ENCODE assay signal across 12 cellular contexts in the genomic region with DNA sequence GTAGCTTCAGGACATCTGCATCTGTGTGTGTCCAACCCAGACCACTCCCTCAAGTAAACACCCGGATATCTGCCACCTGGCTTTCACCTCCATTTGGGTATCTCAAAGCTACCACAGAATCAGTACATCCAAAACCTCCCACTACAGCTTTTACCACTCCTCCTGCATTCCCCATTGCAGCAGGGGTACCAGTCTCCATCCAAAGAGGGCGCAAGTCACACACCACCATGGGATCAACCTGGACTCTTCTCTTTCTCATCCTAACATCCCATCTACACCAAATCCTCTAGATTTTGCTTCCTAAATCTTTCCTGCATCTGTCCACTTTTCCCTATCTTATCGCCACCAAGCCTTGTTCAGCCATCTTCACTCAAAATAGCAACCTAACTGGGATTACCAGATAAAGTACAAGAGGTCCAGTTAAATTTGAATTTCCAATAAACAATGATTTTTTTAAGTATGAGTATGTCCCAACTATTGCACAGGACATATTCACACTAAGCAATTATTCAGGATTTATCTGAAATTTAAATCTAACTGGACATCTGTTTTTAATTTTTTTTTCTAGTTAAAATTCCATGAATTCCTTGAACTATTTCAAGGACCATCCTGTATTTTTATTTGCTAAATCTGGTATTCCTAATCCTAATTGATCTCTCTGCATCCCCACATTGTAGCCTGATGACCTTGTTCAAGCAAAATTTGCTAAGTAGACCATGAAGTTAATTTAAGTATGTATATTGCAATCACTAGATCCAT.
DNase-seq lines count a peak whose midpoint lies in the region; ATAC-seq and TF ChIP-seq lines count a peak whose summit lies in the region.
"Had no signal": no experiment of that assay in that cellular context is flagged by ENCODE, and none has a peak within 500 bp of the region (broad histone marks: within the 10 kb centered on the region; RNA-seq: fewer than 3 reads in every experiment).

No MANE protein-coding gene starts in this region.

- H3K27ac Mint-ChIP-seq in brain (peak overlapping the region in 3 of 5 experiments; percentile 21 to 46 (median 27)), neural crest cell (ENCODE audit: unreplicated experiment) (no peak overlapping the region)
- H3K27ac Mint-ChIP-seq: activated T-helper 17 cell treated with anti-CD3 and anti-CD28 coated beads, Interleukin-2, amount 50 U/mL, for 72 hours had no signal

- DNase-seq in DMS153 treated with DMSO at 0.1 percent for 48 hours (lab: John Stamatoyannopoulos, UW; ENCODE audit: unreplicated experiment) (peak; percentile 13), DMS153 (lab: John Stamatoyannopoulos, UW) (no peak), MM.1S (no peak), neural crest cell (ENCODE audit: low read depth, low spot score) (no peak), cerebellar nuclear complex (lab: John Stamatoyannopoulos, UW) (no peak), occipital lobe (lab: John Stamatoyannopoulos, UW) (no peak)
- DNase-seq: KG1, T-helper 1 cell had no signal

- H4K20me1 ChIP-seq in MM.1S (ENCODE audit: insufficient read depth, low read length), result no peaks in the 10 kb centered on the region

- no peaks in the 10 kb centered on the region for H3K9me2 ChIP-seq in MM.1S (replicated peaks; ENCODE audit: insufficient read depth, low read length)

- H3K36me3 ChIP-seq in MM.1S (replicated peaks; ENCODE audit: insufficient read depth, low read length), result no peaks in the 10 kb centered on the region
- H3K36me3 ChIP-seq: HAP-1 had no signal

- no peak overlapping the region for H3K27ac ChIP-seq in MM.1S (ENCODE audit: low read length)

- no peaks in the 10 kb centered on the region for H3K4me1 ChIP-seq in MM.1S (ENCODE audit: low read length)
- H3K4me1 ChIP-seq: HAP-1 had no signal

- H3K27me3 ChIP-seq in MM.1S (replicated peaks; ENCODE audit: insufficient read depth, low read length), result peaks cover 51% of the 10 kb centered on the region

- H3K4me3 Mint-ChIP-seq in brain (no peak overlapping the region), neural crest cell (no peak overlapping the region)
- H3K4me3 Mint-ChIP-seq: activated T-helper 17 cell treated with anti-CD3 and anti-CD28 coated beads, Interleukin-2, amount 50 U/mL, for 72 hours had no signal

- no peaks in the 10 kb centered on the region for H3F3A ChIP-seq in MM.1S (ENCODE audit: insufficient read depth, low read length)

- H3K79me2 ChIP-seq in MM.1S (ENCODE audit: low read length), result no peaks in the 10 kb centered on the region

- H3K4me3 ChIP-seq in MM.1S (ENCODE audit: low read length), result no peak overlapping the region
- H3K4me3 ChIP-seq: HAP-1 had no signal

- no peak for ATAC-seq in GM18867 (IDR thresholded peaks at IDR 0.05; ENCODE audit: unreplicated experiment)
- ATAC-seq: activated T-helper 17 cell treated with anti-CD3 and anti-CD28 coated beads, Interleukin-2, amount 50 U/mL, for 72 hours had no signal

- H3K9ac ChIP-seq in MM.1S (ENCODE audit: low read length), result no peak overlapping the region

- H2AFZ ChIP-seq in MM.1S (ENCODE audit: low read length), result no peak overlapping the region

- H3K9me3 ChIP-seq in MM.1S (replicated peaks; ENCODE audit: insufficient read depth, low read length), result no peaks in the 10 kb centered on the region
- H3K9me3 ChIP-seq: HAP-1 had no signal

- peaks cover 15% of the 10 kb centered on the region for H3K4me1 Mint-ChIP-seq in brain
- H3K4me1 Mint-ChIP-seq in neural crest cell, result no peaks in the 10 kb centered on the region
- H3K4me1 Mint-ChIP-seq: activated T-helper 17 cell treated with anti-CD3 and anti-CD28 coated beads, Interleukin-2, amount 50 U/mL, for 72 hours had no signal

- 0 out of 2 replicates have a peak, but pooled peaks have one; percentile 1 for TF ChIP-seq CTCF in MM.1S (IDR thresholded peaks at IDR 0.05; ENCODE audit: low read length)
- peak; percentile 20 to 52 for TF ChIP-seq CTCF in brain (conservative IDR thresholded peaks at IDR 0.05)
- TF ChIP-seq CTCF in neural crest cell (conservative IDR thresholded peaks at IDR 0.05), result peak; percentile 50

- H3K27me3 Mint-ChIP-seq in brain (peaks cover 29% of the 10 kb centered on the region), neural crest cell (ENCODE audit: low read depth) (peaks cover 55% of the 10 kb centered on the region)

- H3K9me3 Mint-ChIP-seq in brain (peaks cover 5 to 32% (median 18%) of the 10 kb centered on the region in 5 experiments), neural crest cell (peaks cover 5% of the 10 kb centered on the region)
- H3K9me3 Mint-ChIP-seq: activated T-helper 17 cell treated with anti-CD3 and anti-CD28 coated beads, Interleukin-2, amount 50 U/mL, for 72 hours had no signal

- no peak overlapping the region for H3K4me2 ChIP-seq in MM.1S (ENCODE audit: low read depth, low read length)

- no peaks in the 10 kb centered on the region for H3K36me3 Mint-ChIP-seq in brain
- H3K36me3 Mint-ChIP-seq in neural crest cell (ENCODE audit: low read depth), result no peaks in the 10 kb centered on the region
